ENCODE assay signal across 9 cellular contexts in genomic region chr17:17313350-17313991, GRCh38. TPM values are rescaled to one million over a fixed set of nuclear protein-coding genes. Genes with fewer than 3 reads are reported as not detected.
DNase-seq lines count a peak whose midpoint lies in the region; ATAC-seq and TF ChIP-seq lines count a peak whose summit lies in the region.
"Had no signal": no experiment of that assay in that cellular context is flagged by ENCODE, and none has a peak within 500 bp of the region (broad histone marks: within the 10 kb centered on the region; RNA-seq: fewer than 3 reads in every experiment).

No MANE protein-coding gene starts in this region.

- WGBS in trophoblast cell (ENCODE audit: extremely low coverage, insufficient coverage, insufficient read length), result no CpG with 5 or more reads among the region's 12 CpGs

- H3K9me3 ChIP-seq in trophoblast cell (ENCODE audit: insufficient read depth, low read depth, low read length), result no peaks in the 10 kb centered on the region

- no peak overlapping the region for H2BK5ac ChIP-seq in trophoblast cell (ENCODE audit: low read depth, low read length, poor library complexity)

- H3K36me3 Mint-ChIP-seq in activated CD8-positive, alpha-beta memory T cell treated with anti-CD3 and anti-CD28 coated beads, Interleukin-2, amount 10 ng/mL, durations not matched to agents 7 days and 5 days, result peaks cover 10% of the 10 kb centered on the region

- H3K9ac ChIP-seq in trophoblast cell (ENCODE audit: low read length), result no peak overlapping the region

- H3K27me3 Mint-ChIP-seq in activated CD8-positive, alpha-beta memory T cell treated with anti-CD3 and anti-CD28 coated beads, Interleukin-2, amount 10 ng/mL, durations not matched to agents 7 days and 5 days, result no peaks in the 10 kb centered on the region

- no peak overlapping the region for H2BK12ac ChIP-seq in trophoblast cell (ENCODE audit: low read length)

- no peak overlapping the region for H2AFZ ChIP-seq in trophoblast cell (ENCODE audit: insufficient read depth, low read length, poor library complexity)

- no peak overlapping the region for H3K4me3 Mint-ChIP-seq in activated CD8-positive, alpha-beta memory T cell treated with anti-CD3 and anti-CD28 coated beads, Interleukin-2, amount 10 ng/mL, durations not matched to agents 7 days and 5 days

- H4K12ac ChIP-seq in trophoblast cell (ENCODE audit: low read depth, low read length), result no peak overlapping the region

- ATAC-seq in activated CD8-positive, alpha-beta memory T cell treated with anti-CD3 and anti-CD28 coated beads, Interleukin-2, amount 10 ng/mL, durations not matched to agents 7 days and 5 days, result peak; percentile 99
- peak; percentile 73 for ATAC-seq in esophagus mucosa
- ATAC-seq in GM21528 (IDR thresholded peaks at IDR 0.05; ENCODE audit: low FRiP score, unreplicated experiment), result no peak

- H4K91ac ChIP-seq in trophoblast cell (ENCODE audit: low read depth, low read length), result no peak overlapping the region

- peaks cover 9% of the 10 kb centered on the region for H3K4me1 Mint-ChIP-seq in activated CD8-positive, alpha-beta memory T cell treated with anti-CD3 and anti-CD28 coated beads, Interleukin-2, amount 10 ng/mL, durations not matched to agents 7 days and 5 days

- peaks cover 0 to 2% of the 10 kb centered on the region in 2 experiments for H3K36me3 ChIP-seq in trophoblast cell (ENCODE audit: control insufficient read depth in 1 of 2, insufficient read depth in 2 of 2, low read length in 2 of 2)

- H3K79me2 ChIP-seq in trophoblast cell (ENCODE audit: control insufficient read depth, insufficient read depth, low read length, poor library complexity), result no peaks in the 10 kb centered on the region

- DNase-seq in NCI-H146 treated with DMSO at 0.1 percent for 48 hours (lab: John Stamatoyannopoulos, UW; ENCODE audit: unreplicated experiment) (peak; percentile 30), trophoblast cell (peak; percentile 3 to 50), ureter (ENCODE audit: low spot score) (peak; percentile 67), NCI-H2227 treated with DMSO at 0.1 percent for 48 hours (lab: John Stamatoyannopoulos, UW) (no peak)
- DNase-seq in activated CD8-positive, alpha-beta memory T cell treated with anti-CD3 and anti-CD28 coated beads, Interleukin-2, amount 10 ng/mL, durations not matched to agents 7 days and 5 days, result peak; percentile 82

- H4K8ac ChIP-seq in trophoblast cell (ENCODE audit: low read depth, low read length), result no peak overlapping the region

- H2AK5ac ChIP-seq in trophoblast cell (ENCODE audit: low read length), result no peak overlapping the region

- no peak overlapping the region for H2BK120ac ChIP-seq in trophoblast cell (ENCODE audit: insufficient read depth, low read length, poor library complexity)

- H3K4me2 ChIP-seq in trophoblast cell (ENCODE audit: low read length), result no peak overlapping the region

- H3K23ac ChIP-seq in trophoblast cell (ENCODE audit: low read length), result no peak overlapping the region

- H3K9me3 Mint-ChIP-seq in activated CD8-positive, alpha-beta memory T cell treated with anti-CD3 and anti-CD28 coated beads, Interleukin-2, amount 10 ng/mL, durations not matched to agents 7 days and 5 days (ENCODE audit: low read depth), result no peaks in the 10 kb centered on the region

- no peak overlapping the region for H3K14ac ChIP-seq in trophoblast cell (ENCODE audit: low read length)

- TF ChIP-seq CTCF in GM12873 (IDR thresholded peaks at IDR 0.05; ENCODE audit: insufficient read depth, low read depth, low read length, missing control alignments), result peak; percentile 81

- no peak overlapping the region for H3K18ac ChIP-seq in trophoblast cell (ENCODE audit: low read length)

- no peak overlapping the region for H3K27ac ChIP-seq in trophoblast cell (ENCODE audit: low read depth, low read length)
- H3K27ac ChIP-seq: SK-N-MC had no signal

- CTCF ChIA-PET in activated CD8-positive, alpha-beta memory T cell treated with anti-CD3 and anti-CD28 coated beads, Interleukin-2, amount 10 ng/mL, durations not matched to agents 7 days and 5 days (lab: Charles Lee), result interaction anchor here (0.7 to 1.7 kb wide), 13 partner anchors 13 to 330 kb away, joined by 3 to 6 read pairs (median 3); partner anchors contain the start of gene MPRIP

- H3K4ac ChIP-seq in trophoblast cell (ENCODE audit: low read depth, low read length), result no peak overlapping the region

- no peaks in the 10 kb centered on the region for H3K27me3 ChIP-seq in trophoblast cell (ENCODE audit: insufficient read depth, low read length)

- H3K4me1 ChIP-seq in trophoblast cell (ENCODE audit: control insufficient read depth in 1 of 2, insufficient read depth in 2 of 2, low read length in 2 of 2), result no peaks in the 10 kb centered on the region

- H3K4me3 ChIP-seq in trophoblast cell (ENCODE audit: low read depth, low read length), result no peak overlapping the region
- H3K4me3 ChIP-seq: SK-N-MC had no signal

- no peak overlapping the region for H3K27ac Mint-ChIP-seq in activated CD8-positive, alpha-beta memory T cell treated with anti-CD3 and anti-CD28 coated beads, Interleukin-2, amount 10 ng/mL, durations not matched to agents 7 days and 5 days

- no peaks in the 10 kb centered on the region for H3K79me1 ChIP-seq in trophoblast cell (ENCODE audit: low read length)

RNA-seq across cellular contexts. Expression of gene NT5M, which starts 10.3 kb away (rescaled TPM):
- 10 to 100 TPM in 1 of 2 experiments, 1 to 10 TPM in 1; 6.3 to 12.5 TPM for total RNA-seq in activated CD8-positive, alpha-beta memory T cell treated with anti-CD3 and anti-CD28 coated beads, Interleukin-2, amount 10 ng/mL, durations not matched to agents 7 days and 5 days
- total RNA-seq in esophagus mucosa, result 0.64 TPM
- polyA plus RNA-seq in trophoblast cell (2013), result 0.96 and 1.1 TPM in 2 replicates
- 2.3 TPM for total RNA-seq in ureter

RNA-seq across cellular contexts. Expression of gene COPS3, which starts 32.4 kb away (rescaled TPM):
- 100 to 1,000 TPM in 1 of 2 experiments, 10 to 100 TPM in 1; 93.9 to 125 TPM for total RNA-seq in activated CD8-positive, alpha-beta memory T cell treated with anti-CD3 and anti-CD28 coated beads, Interleukin-2, amount 10 ng/mL, durations not matched to agents 7 days and 5 days
- total RNA-seq in esophagus mucosa (69.3 TPM), ureter (54.0 TPM)
- 103 and 107 TPM in 2 replicates for polyA plus RNA-seq in trophoblast cell (2013)
